In genomic region chr2:17752281-17752680, GRCh38 we compare ENCODE assay signal across 8 cellular contexts. TPM values are rescaled to one million over a fixed set of nuclear protein-coding genes. Genes with fewer than 3 reads are reported as not detected.
DNase-seq lines count a peak whose midpoint lies in the region; ATAC-seq and TF ChIP-seq lines count a peak whose summit lies in the region.

No MANE protein-coding gene starts in this region.

- no peak overlapping the region for H2AFZ ChIP-seq in Loucy (ENCODE audit: low read length)

- peaks cover 33% of the 10 kb centered on the region for H4K20me1 ChIP-seq in Loucy (ENCODE audit: insufficient read depth, low read length, poor library complexity, severe bottlenecking)

- H3K27ac ChIP-seq in cardiac muscle cell (peak overlapping the region; percentile 99), esophagus muscularis mucosa (replicated peaks in 1 of 4) (no peak overlapping the region), thoracic aorta (no peak overlapping the region), uterus (no peak overlapping the region)

- no peak for TF ChIP-seq CTCF in cardiac muscle cell (IDR thresholded peaks at IDR 0.05; ENCODE audit: low read depth, low read length)
- no peak for TF ChIP-seq CTCF in Loucy (conservative IDR thresholded peaks at IDR 0.05; ENCODE audit: low read length)
- TF ChIP-seq CTCF in esophagus muscularis mucosa (IDR thresholded peaks at IDR 0.05): no peak
- TF ChIP-seq CTCF in thoracic aorta (IDR thresholded peaks at IDR 0.05): no peak
- TF ChIP-seq CTCF in uterus (IDR thresholded peaks at IDR 0.05): no peak

- H3K4me3 ChIP-seq in cardiac muscle cell (peak overlapping the region; percentile 60), Loucy (ENCODE audit: low read length, poor library complexity, severe bottlenecking) (peak overlapping the region; percentile 98), esophagus muscularis mucosa (peak overlapping the region in 3 of 4 donors; percentile 91 to 96 (median 96)), thoracic aorta (peak overlapping the region; percentile 89), uterus (no peak overlapping the region)

- no peaks in the 10 kb centered on the region for H3F3A ChIP-seq in Loucy (ENCODE audit: low read depth)

- WGBS in esophagus muscularis mucosa: 54% methylated on average over 4 of the region's 4 CpGs

- TF ChIP-seq POLR2A in esophagus muscularis mucosa (IDR thresholded peaks at IDR 0.05; ENCODE audit: low read depth) (no peak), uterus (IDR thresholded peaks at IDR 0.05) (no peak)

- no peaks in the 10 kb centered on the region for H3K27me3 ChIP-seq in cardiac muscle cell
- H3K27me3 ChIP-seq in Loucy (ENCODE audit: insufficient read depth, low read length, poor library complexity, severe bottlenecking): no peaks in the 10 kb centered on the region
- H3K27me3 ChIP-seq in esophagus muscularis mucosa: no peaks in the 10 kb centered on the region
- H3K27me3 ChIP-seq in thoracic aorta (replicated peaks; ENCODE audit: insufficient read depth): no peaks in the 10 kb centered on the region
- no peaks in the 10 kb centered on the region for H3K27me3 ChIP-seq in uterus

- no peak for TF ChIP-seq EP300 in esophagus muscularis mucosa (IDR thresholded peaks at IDR 0.05)

- H3K9ac ChIP-seq in Loucy (ENCODE audit: low read depth, low read length, poor library complexity, severe bottlenecking): peak overlapping the region; percentile 96

- H3K9me2 ChIP-seq in Loucy (replicated peaks; ENCODE audit: low read depth, low read length): no peaks in the 10 kb centered on the region

- DNase-seq in cardiac muscle cell (ENCODE audit: low read depth in 1 of 2, low spot score in 1 of 2): no peak
- no peak for DNase-seq in Right ventricle myocardium inferior (ENCODE audit: missing footprints)
- no peak for DNase-seq in esophagus muscularis mucosa (ENCODE audit: extremely low spot score)
- no peak for DNase-seq in thoracic aorta (ENCODE audit: low spot score)
- DNase-seq in middle frontal gyrus (ENCODE audit: extremely low spot score, low spot score): no peak
- DNase-seq in uterus: no peak
- no peak for DNase-seq in activated CD4-positive, CD25-positive, alpha-beta regulatory T cell treated with anti-CD3 and anti-CD28 coated beads, Interleukin-2, amount 50 U/mL, for 72 hours

- H3K36me3 ChIP-seq in cardiac muscle cell (no peaks in the 10 kb centered on the region), Loucy (ENCODE audit: insufficient read depth, low read length) (no peaks in the 10 kb centered on the region), esophagus muscularis mucosa (no peaks in the 10 kb centered on the region), thoracic aorta (no peaks in the 10 kb centered on the region), uterus (no peaks in the 10 kb centered on the region)

- ATAC-seq in Right ventricle myocardium inferior (no peak), thoracic aorta (ENCODE audit: insufficient number of reproducible peaks, low FRiP score, low read depth) (no peak)

- intact Hi-C loops in Right ventricle myocardium inferior (cut with DNase I) (no loop called here), esophagus muscularis mucosa (cut with DNase I) (no loop called here), uterus (cut with DNase I; ENCODE audit: low total_unique reads) (no loop called here)

- no peaks in the 10 kb centered on the region for H3K9me3 ChIP-seq in cardiac muscle cell (ENCODE audit: low read depth)
- no peaks in the 10 kb centered on the region for H3K9me3 ChIP-seq in Loucy (ENCODE audit: insufficient read depth, low read depth, low read length)
- no peaks in the 10 kb centered on the region for H3K9me3 ChIP-seq in esophagus muscularis mucosa
- no peaks in the 10 kb centered on the region for H3K9me3 ChIP-seq in thoracic aorta
- no peaks in the 10 kb centered on the region for H3K9me3 ChIP-seq in uterus

- peaks cover 64% of the 10 kb centered on the region for H3K79me2 ChIP-seq in Loucy (ENCODE audit: insufficient read depth, low read length)

- H3K4me1 ChIP-seq in cardiac muscle cell (ENCODE audit: low read depth) (peaks cover 13% of the 10 kb centered on the region), Loucy (ENCODE audit: insufficient read depth, low read length, poor library complexity, severe bottlenecking) (peaks cover 54% of the 10 kb centered on the region), esophagus muscularis mucosa (peaks cover 14 to 21% (median 17%) of the 10 kb centered on the region in 4 donors), thoracic aorta (ENCODE audit: control insufficient read depth in 1 of 2, low read depth in 2 of 2) (peaks cover 11 to 22% of the 10 kb centered on the region in 2 donors), uterus (peaks cover 4 to 8% of the 10 kb centered on the region in 2 donors)

- peak overlapping the region; percentile 85 for H3K4me2 ChIP-seq in Loucy (ENCODE audit: low read depth, low read length, poor library complexity, severe bottlenecking)

RNA-seq across cellular contexts. Expression of gene SMC6, which starts 1.3 kb away (rescaled TPM):
- total RNA-seq in cardiac muscle cell (7.8 and 19.2 TPM in 2 replicates), Right ventricle myocardium inferior (12.7 TPM), esophagus muscularis mucosa (10 to 100 TPM in 1 of 4 donors, 1 to 10 TPM in 3; 8.1 to 11.1 (median 9.7) TPM), thoracic aorta (10 to 100 TPM; 10.4 to 13.4 TPM), uterus (10 to 100 TPM in 2 of 4 donors, 1 to 10 TPM in 2; 7.4 to 49.4 (median 15.5) TPM)
- 13.1 and 17.4 TPM in 2 replicates for polyA plus RNA-seq in cardiac muscle cell

RNA-seq across cellular contexts. Expression of gene GEN1, which starts 1.7 kb away (rescaled TPM):
- 5.6 and 8.8 TPM in 2 replicates for total RNA-seq in cardiac muscle cell
- polyA plus RNA-seq in cardiac muscle cell: 4.3 and 7.2 TPM in 2 replicates
- 3.3 TPM for total RNA-seq in Right ventricle myocardium inferior
- 1 to 10 TPM; 1.2 to 7.3 (median 3.2) TPM for total RNA-seq in esophagus muscularis mucosa
- total RNA-seq in thoracic aorta: 1 to 10 TPM; 3.7 to 4.9 TPM
- 10 to 100 TPM in 1 of 4 donors, 1 to 10 TPM in 3; 4.7 to 21.6 (median 6.6) TPM for total RNA-seq in uterus

Comparison
In these comparisons a context has a peak if more than half of its experiments do, and no peak if none do; other contexts are left out.
1. H3K4me3 ChIP-seq: peak in cardiac muscle cell (single experiment), Loucy (single experiment), esophagus muscularis mucosa (3 of 4) and thoracic aorta (single experiment); none in uterus (0 of 2).